Comparison of ENCODE assay signal across 17 cellular contexts in the genomic region with DNA sequence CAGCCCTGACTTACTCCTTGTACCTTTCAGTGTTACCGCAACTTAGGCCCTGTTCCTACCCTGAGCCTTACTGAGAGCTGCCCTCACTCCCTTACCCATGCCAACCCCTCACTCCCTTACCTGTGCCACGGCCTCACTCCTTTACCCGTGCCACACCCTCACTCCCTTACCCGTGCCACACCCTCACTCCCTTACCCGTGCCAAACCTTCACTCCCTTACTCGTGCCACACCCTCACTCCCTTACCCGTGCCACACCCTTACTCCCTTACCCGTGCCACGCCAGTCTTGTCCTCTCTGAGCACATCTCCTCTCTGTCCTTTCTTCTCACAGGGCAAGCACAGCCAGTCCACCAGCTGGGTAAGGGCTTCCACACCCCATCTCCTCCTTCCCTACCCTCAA. TPM values are rescaled to one million over a fixed set of nuclear protein-coding genes. Genes with fewer than 3 reads are reported as not detected.
DNase-seq lines count a peak whose midpoint lies in the region; ATAC-seq, FAIRE-seq and TF ChIP-seq lines count a peak whose summit lies in the region.
"Had no signal": no experiment of that assay in that cellular context is flagged by ENCODE, and none has a peak within 500 bp of the region (broad histone marks: within the 10 kb centered on the region; RNA-seq: fewer than 3 reads in every experiment).

No MANE protein-coding gene starts in this region.

- CTCF ChIA-PET in MCF 10A (lab: Yijun Ruan, JAX), result interaction anchor here (1.0 kb wide), 1 partner anchor 25 kb away, joined by 3 read pairs; a partner anchor contains a TSS
- CTCF ChIA-PET in HepG2 (lab: Yijun Ruan, JAX; ENCODE audit: low intra/inter-chr PET ratio, low total read pairs), result no interaction called here

- H4K20me1 ChIP-seq in HepG2 (ENCODE audit: insufficient read depth, low read length), result no peaks in the 10 kb centered on the region
- H4K20me1 ChIP-seq: BLaER1 had no signal

- H2AFZ ChIP-seq in HepG2 (ENCODE audit: low read length), result no peak overlapping the region
- H2AFZ ChIP-seq: GM23338 had no signal

- no peak overlapping the region for H3K4me3 Mint-ChIP-seq in MCF 10A (ENCODE audit: unreplicated experiment)
- H3K4me3 Mint-ChIP-seq: CD8-positive, alpha-beta memory T cell; GM23338 had no signal

- WGBS in HepG2 (ENCODE audit: low lambda C conversion rate), result 85% methylated on average over 9 of the region's 9 CpGs

- H3K27ac Mint-ChIP-seq in MCF 10A (ENCODE audit: low read depth, unreplicated experiment), result no peak overlapping the region
- H3K27ac Mint-ChIP-seq: GM23338 had no signal

- H3K36me3 ChIP-seq in breast epithelium (no peaks in the 10 kb centered on the region), bronchial epithelial cell (ENCODE audit: control insufficient read depth, insufficient read depth, low read length) (peaks cover 29% of the 10 kb centered on the region), HepG2 (replicated peaks in 1 of 2; ENCODE audit: control insufficient read depth in 1 of 2, insufficient read depth in 2 of 2, low read length in 2 of 2) (no peaks in the 10 kb centered on the region)
- H3K36me3 ChIP-seq: BLaER1 had no signal

- H3K4me1 ChIP-seq in breast epithelium (no peaks in the 10 kb centered on the region), HepG2 (ENCODE audit: insufficient read depth, low read length) (no peaks in the 10 kb centered on the region)
- H3K4me1 ChIP-seq: Caco-2 had no signal

- no TSS peak for BruUV-seq in MCF 10A (replicated peaks; lab: Mats Ljungman, UMichigan)
- BruUV-seq in HepG2 (replicated peaks; lab: Mats Ljungman, UMichigan), result no TSS peak

- H3K9me3 Mint-ChIP-seq in MCF 10A (ENCODE audit: unreplicated experiment), result peaks cover 7% of the 10 kb centered on the region
- H3K9me3 Mint-ChIP-seq: CD8-positive, alpha-beta memory T cell; GM23338 had no signal

- intact Hi-C loops in MCF 10A (cut with micrococcal nuclease), result no loop called here
- intact Hi-C loops in breast epithelium (cut with DNase I; ENCODE audit: low total_unique reads), result no loop called here
- intact Hi-C loops in left colon (cut with DNase I, micrococcal nuclease), result no loop called here
- intact Hi-C loops in HepG2 (cut with micrococcal nuclease; ENCODE audit: unreplicated experiment), result no loop called here

- TF ChIP-seq CTCF in MCF 10A (IDR thresholded peaks at IDR 0.05; ENCODE audit: unreplicated experiment), result no peak
- TF ChIP-seq CTCF in breast epithelium (IDR thresholded peaks at IDR 0.05), result no peak
- TF ChIP-seq CTCF in bronchial epithelial cell (IDR thresholded peaks at IDR 0.05; ENCODE audit: insufficient read depth, low read length, severe bottlenecking), result no peak
- TF ChIP-seq CTCF in HepG2 (CRISPR knock-in tag; IDR thresholded peaks at IDR 0.05), result no peak

- H3K4me1 Mint-ChIP-seq in MCF 10A (ENCODE audit: insufficient read depth, unreplicated experiment), result no peaks in the 10 kb centered on the region
- H3K4me1 Mint-ChIP-seq: CD8-positive, alpha-beta memory T cell; GM23338 had no signal

- in situ Hi-C loops in HepG2 (cut with HindIII; ENCODE audit: extremely low pct_ligation_motif_present, low pct_unique_long_range_greater_than_20kb), result no loop called here

- H3K9ac ChIP-seq in HepG2 (ENCODE audit: insufficient read depth, low read depth, low read length), result no peak overlapping the region
- H3K9ac ChIP-seq: BLaER1 had no signal

- ATAC-seq in left colon (peak; percentile 65), GM18520 (IDR thresholded peaks at IDR 0.05; ENCODE audit: unreplicated experiment) (no peak), HepG2 (no peak)
- ATAC-seq: GM23338 had no signal

- no peaks in the 10 kb centered on the region for H3K27me3 Mint-ChIP-seq in MCF 10A (ENCODE audit: insufficient read depth, unreplicated experiment)

- no peak for TF ChIP-seq POLR2A in breast epithelium (IDR thresholded peaks at IDR 0.05)
- no peak for TF ChIP-seq POLR2A in HepG2 (IDR thresholded peaks at IDR 0.05; ENCODE audit: insufficient read depth in 1 of 2, low read depth in 2 of 2, low read length in 2 of 2)

- H3K36me3 Mint-ChIP-seq in MCF 10A (ENCODE audit: insufficient read depth, unreplicated experiment), result peaks cover 9% of the 10 kb centered on the region
- H3K36me3 Mint-ChIP-seq: CD8-positive, alpha-beta memory T cell had no signal

- FAIRE-seq in bronchial epithelial cell (lab: Jason Lieb, UNC) (peak; percentile 92), urothelium cell line (lab: Jason Lieb, UNC) (peak; percentile 58), HepG2 (lab: Jason Lieb, UNC) (no peak)

- peak; percentile 24 for DNase-seq in MCF 10A (ENCODE audit: unreplicated experiment)
- DNase-seq in breast epithelium (ENCODE audit: low spot score in 2 of 2), result no peak
- DNase-seq in bronchial epithelial cell (ENCODE audit: low read depth), result no peak
- DNase-seq in left colon, result no peak
- DNase-seq in urothelium cell line (ENCODE audit: low spot score), result no peak
- no peak for DNase-seq in NCI-H146 treated with DMSO at 0.1 percent for 48 hours (lab: John Stamatoyannopoulos, UW; ENCODE audit: unreplicated experiment)
- no peak for DNase-seq in HepG2 (ENCODE audit: low spot score)
- DNase-seq: AML-193; Caco-2; CD8-positive, alpha-beta memory T cell; DMS53; GF-D8; H7 had no signal

- H3K27me3 ChIP-seq in breast epithelium, result no peaks in the 10 kb centered on the region
- no peaks in the 10 kb centered on the region for H3K27me3 ChIP-seq in bronchial epithelial cell (ENCODE audit: control insufficient read depth, insufficient read depth, low read length)
- H3K27me3 ChIP-seq in HepG2 (ENCODE audit: control insufficient read depth in 1 of 2, insufficient read depth in 2 of 2, low read length in 2 of 2), result no peaks in the 10 kb centered on the region
- H3K27me3 ChIP-seq: BLaER1 had no signal

- no peaks in the 10 kb centered on the region for H3K9me3 ChIP-seq in breast epithelium
- no peaks in the 10 kb centered on the region for H3K9me3 ChIP-seq in HepG2 (ENCODE audit: low read length)
- H3K9me3 ChIP-seq: BLaER1, Caco-2 had no signal

- H3K4me3 ChIP-seq in breast epithelium (no peak overlapping the region), bronchial epithelial cell (ENCODE audit: low read depth, low read length) (no peak overlapping the region), HepG2 (replicated peaks in 1 of 3; ENCODE audit: insufficient read depth in 1 of 3, low read depth in 2 of 3, low read length in 3 of 3) (no peak overlapping the region)
- H3K4me3 ChIP-seq: BLaER1, GM23338 had no signal

- no peak for TF ChIP-seq RAD21 in HepG2 (CRISPR knock-in tag; IDR thresholded peaks at IDR 0.05)

- no peak overlapping the region for H3K4me2 ChIP-seq in HepG2 (ENCODE audit: low read depth, low read length)
- H3K4me2 ChIP-seq: BLaER1, GM23338 had no signal

- no peak for TF ChIP-seq EP300 in HepG2 (IDR thresholded peaks at IDR 0.05; ENCODE audit: low read depth in 2 of 2, low read length in 2 of 2)
- no peak for TF ChIP-seq EP300 in HepG2 (CRISPR knock-in tag; IDR thresholded peaks at IDR 0.05; ENCODE audit: borderline replicate concordance)

- H3K27ac ChIP-seq in breast epithelium (no peak overlapping the region), HepG2 (ENCODE audit: extremely low read length, insufficient read depth, low read length) (no peak overlapping the region)
- H3K27ac ChIP-seq: 22Rv1, BLaER1 had no signal

- no peaks in the 10 kb centered on the region for H3K79me2 ChIP-seq in HepG2 (ENCODE audit: insufficient read depth, low read length)

- POLR2A ChIA-PET in MCF 10A (lab: Yijun Ruan, JAX) (interaction anchor here (0.8 to 1.8 kb wide), 3 partner anchors 10 to 21 kb away, joined by 3 to 6 read pairs (median 3); a partner anchor contains a TSS), HepG2 (lab: Yijun Ruan, JAX) (no interaction called here)

RNA-seq across cellular contexts. Expression of a gene that starts 20.3 kb away (rescaled TPM):
- total RNA-seq in MCF 10A (2022) (136 and 165 TPM in 2 replicates), breast epithelium (10 to 100 TPM; 29.0 to 89.8 (median 36.4) TPM), bronchial epithelial cell (19.5 and 23.7 TPM in 2 replicates), left colon (10 to 100 TPM in 1 of 2 donors, 1 to 10 TPM in 1; 6.3 to 27.4 TPM), HepG2 (2016; rRNA removed; fragmentation: Illumina TruSeq; extraction: Trizol) (0.31 and 0.71 TPM in 2 replicates)
- 0.18 and 0.20 TPM in 2 replicates for total RNA-seq in HepG2 (2016; cell fraction: cytosol; rRNA removed; fragmentation: Illumina TruSeq; extraction: Trizol; ENCODE audit: low read depth)
- 0.54 and 0.67 TPM in 2 replicates for total RNA-seq in HepG2 (2016; cell fraction: insoluble cytoplasmic fraction; rRNA removed; fragmentation: Illumina TruSeq; extraction: Trizol)
- total RNA-seq in HepG2 (2016; cell fraction: membrane; rRNA removed; fragmentation: Illumina TruSeq; extraction: Trizol), result 0.59 and 0.79 TPM in 2 replicates
- total RNA-seq in HepG2 (2016; cell fraction: nucleus; rRNA removed; fragmentation: Illumina TruSeq; extraction: Trizol), result 1.1 and 1.8 TPM in 2 replicates
- 5.7 and 5.9 TPM in 2 replicates for polyA plus RNA-seq in HepG2 (2011; rRNA removed)
- polyA plus RNA-seq in HepG2 (2011; cell fraction: cytosol; rRNA removed), result 4.3 and 4.8 TPM in 2 replicates
- polyA plus RNA-seq in HepG2 (2011; cell fraction: nucleus; rRNA removed), result 5.2 and 8.0 TPM in 2 replicates
- 2.9 and 4.5 TPM in 2 replicates for polyA plus RNA-seq in HepG2 (2012)
- 0.09 and 0.10 TPM in 2 replicates for polyA plus RNA-seq in HepG2 (2016; cell fraction: cytosol; fragmentation: Illumina TruSeq; extraction: Trizol; ENCODE audit: low read depth)
- 0.39 and 0.46 TPM in 2 replicates for polyA plus RNA-seq in HepG2 (2016; cell fraction: insoluble cytoplasmic fraction; fragmentation: Illumina TruSeq; extraction: Trizol; ENCODE audit: low read depth)
- polyA plus RNA-seq in HepG2 (2016; cell fraction: membrane; fragmentation: Illumina TruSeq; extraction: Trizol; ENCODE audit: low read depth), result 0.32 and 0.35 TPM in 2 replicates
- polyA plus RNA-seq in HepG2 (2016; cell fraction: nucleus; fragmentation: Illumina TruSeq; extraction: Trizol; ENCODE audit: insufficient read depth, low read depth), result 1.3 and 1.4 TPM in 2 replicates
- 26.1 and 95.6 TPM in 2 replicates for polyA minus RNA-seq in HepG2 (2011; rRNA and poly(A)+ RNA removed; ENCODE audit: low replicate concordance)
- polyA minus RNA-seq in HepG2 (2011; cell fraction: cytosol; rRNA and poly(A)+ RNA removed), result 11.6 and 12.8 TPM in 2 replicates
- 5.0 and 5.1 TPM in 2 replicates for polyA minus RNA-seq in HepG2 (2011; cell fraction: nucleus; rRNA and poly(A)+ RNA removed)

RNA-seq across cellular contexts. Expression of a gene that starts 24.8 kb away (rescaled TPM):
- total RNA-seq in MCF 10A (2022) (179 and 204 TPM in 2 replicates), breast epithelium (100 to 1,000 TPM; 116 to 146 (median 125) TPM), bronchial epithelial cell (41.9 and 43.5 TPM in 2 replicates), left colon (100 to 1,000 TPM; 162 to 172 TPM), HepG2 (2016; rRNA removed; fragmentation: Illumina TruSeq; extraction: Trizol) (81.7 and 88.8 TPM in 2 replicates)
- 30.9 and 33.3 TPM in 2 replicates for total RNA-seq in HepG2 (2016; cell fraction: cytosol; rRNA removed; fragmentation: Illumina TruSeq; extraction: Trizol; ENCODE audit: low read depth)
- 77.3 and 84.2 TPM in 2 replicates for total RNA-seq in HepG2 (2016; cell fraction: insoluble cytoplasmic fraction; rRNA removed; fragmentation: Illumina TruSeq; extraction: Trizol)
- 78.7 and 78.8 TPM in 2 replicates for total RNA-seq in HepG2 (2016; cell fraction: membrane; rRNA removed; fragmentation: Illumina TruSeq; extraction: Trizol)
- total RNA-seq in HepG2 (2016; cell fraction: nucleus; rRNA removed; fragmentation: Illumina TruSeq; extraction: Trizol), result 62.2 and 71.6 TPM in 2 replicates
- polyA plus RNA-seq in HepG2 (2011; rRNA removed), result 29.7 and 30.9 TPM in 2 replicates
- polyA plus RNA-seq in HepG2 (2011; cell fraction: cytosol; rRNA removed), result 16.7 and 21.1 TPM in 2 replicates
- polyA plus RNA-seq in HepG2 (2011; cell fraction: nucleus; rRNA removed), result 36.0 and 41.1 TPM in 2 replicates
- 62.3 and 78.5 TPM in 2 replicates for polyA plus RNA-seq in HepG2 (2012)
- polyA plus RNA-seq in HepG2 (2016; cell fraction: cytosol; fragmentation: Illumina TruSeq; extraction: Trizol; ENCODE audit: low read depth), result 43.7 and 48.0 TPM in 2 replicates
- polyA plus RNA-seq in HepG2 (2016; cell fraction: insoluble cytoplasmic fraction; fragmentation: Illumina TruSeq; extraction: Trizol; ENCODE audit: low read depth), result 126 and 151 TPM in 2 replicates
- 99.0 and 109 TPM in 2 replicates for polyA plus RNA-seq in HepG2 (2016; cell fraction: membrane; fragmentation: Illumina TruSeq; extraction: Trizol; ENCODE audit: low read depth)
- polyA plus RNA-seq in HepG2 (2016; cell fraction: nucleus; fragmentation: Illumina TruSeq; extraction: Trizol; ENCODE audit: insufficient read depth, low read depth), result 102 and 113 TPM in 2 replicates
- 47.6 and 50.7 TPM in 2 replicates for polyA minus RNA-seq in HepG2 (2011; rRNA and poly(A)+ RNA removed; ENCODE audit: low replicate concordance)
- 23.6 and 33.9 TPM in 2 replicates for polyA minus RNA-seq in HepG2 (2011; cell fraction: cytosol; rRNA and poly(A)+ RNA removed)
- 61.9 and 71.0 TPM in 2 replicates for polyA minus RNA-seq in HepG2 (2011; cell fraction: nucleus; rRNA and poly(A)+ RNA removed)

RNA-seq across cellular contexts. Expression of a gene that starts 46.3 kb away (rescaled TPM):
- not detected in 2 replicates for total RNA-seq in MCF 10A (2022)
- 1 to 10 TPM in 2 of 3 donors, under 1 TPM in 1; 0.80 to 2.0 (median 2.0) TPM for total RNA-seq in breast epithelium
- 13.3 and 23.4 TPM in 2 replicates for total RNA-seq in bronchial epithelial cell
- 10 to 100 TPM; 22.6 to 44.9 TPM for total RNA-seq in left colon
- 0.09 TPM in 1 of 2 replicates, not detected in the other for total RNA-seq in HepG2 (2016; rRNA removed; fragmentation: Illumina TruSeq; extraction: Trizol)
- total RNA-seq in HepG2 (2016; cell fraction: cytosol; rRNA removed; fragmentation: Illumina TruSeq; extraction: Trizol; ENCODE audit: low read depth), result not detected in 2 replicates
- 0.07 and 0.26 TPM in 2 replicates for total RNA-seq in HepG2 (2016; cell fraction: insoluble cytoplasmic fraction; rRNA removed; fragmentation: Illumina TruSeq; extraction: Trizol)
- total RNA-seq in HepG2 (2016; cell fraction: membrane; rRNA removed; fragmentation: Illumina TruSeq; extraction: Trizol), result 0.07 and 0.15 TPM in 2 replicates
- 0.28 TPM in 1 of 2 replicates, not detected in the other for total RNA-seq in HepG2 (2016; cell fraction: nucleus; rRNA removed; fragmentation: Illumina TruSeq; extraction: Trizol)
- 1.8 and 2.1 TPM in 2 replicates for polyA plus RNA-seq in HepG2 (2011; rRNA removed)
- 0.87 and 1.2 TPM in 2 replicates for polyA plus RNA-seq in HepG2 (2011; cell fraction: cytosol; rRNA removed)
- 4.2 and 4.4 TPM in 2 replicates for polyA plus RNA-seq in HepG2 (2011; cell fraction: nucleus; rRNA removed)
- polyA plus RNA-seq in HepG2 (2012), result 4.6 and 5.8 TPM in 2 replicates
- polyA plus RNA-seq in HepG2 (2016; cell fraction: cytosol; fragmentation: Illumina TruSeq; extraction: Trizol; ENCODE audit: low read depth), result 0.11 and 0.12 TPM in 2 replicates
- 0.19 and 0.38 TPM in 2 replicates for polyA plus RNA-seq in HepG2 (2016; cell fraction: insoluble cytoplasmic fraction; fragmentation: Illumina TruSeq; extraction: Trizol; ENCODE audit: low read depth)
- 0.11 and 0.19 TPM in 2 replicates for polyA plus RNA-seq in HepG2 (2016; cell fraction: membrane; fragmentation: Illumina TruSeq; extraction: Trizol; ENCODE audit: low read depth)
- 0.79 and 0.81 TPM in 2 replicates for polyA plus RNA-seq in HepG2 (2016; cell fraction: nucleus; fragmentation: Illumina TruSeq; extraction: Trizol; ENCODE audit: insufficient read depth, low read depth)
- polyA minus RNA-seq in HepG2 (2011; rRNA and poly(A)+ RNA removed; ENCODE audit: low replicate concordance), result 1.1 and 2.5 TPM in 2 replicates
- 2.8 and 4.8 TPM in 2 replicates for polyA minus RNA-seq in HepG2 (2011; cell fraction: cytosol; rRNA and poly(A)+ RNA removed)
- polyA minus RNA-seq in HepG2 (2011; cell fraction: nucleus; rRNA and poly(A)+ RNA removed), result 1.1 and 1.3 TPM in 2 replicates
- total RNA-seq: CD8-positive, alpha-beta memory T cell had no signal
- polyA plus RNA-seq: CD8-positive, alpha-beta memory T cell had no signal
